Comparison of ENCODE assay signal across 8 cellular contexts in genomic region chr7:132394283-132395003, GRCh38.
DNase-seq lines count a peak whose midpoint lies in the region; ATAC-seq, FAIRE-seq and TF ChIP-seq lines count a peak whose summit lies in the region.

No MANE protein-coding gene starts in this region.

- CTCF ChIA-PET in K562 (lab: Yijun Ruan, JAX; ENCODE audit: low intra/inter-chr PET ratio) = interaction anchor here (1.4 kb wide), 1 partner anchor 186 kb away, joined by 6 read pairs; no protein-coding TSS in a partner anchor

- H2BK120ac ChIP-seq in mesenchymal stem cell (ENCODE audit: low read depth, low read length) = no peak overlapping the region

- BruUV-seq in K562 (replicated peaks; lab: Mats Ljungman, UMichigan) = no TSS peak

- TF ChIP-seq RAD21 in K562 (CRISPR knock-in tag; conservative IDR thresholded peaks at IDR 0.05 in 1 of 2, IDR thresholded peaks at IDR 0.05 in 1 of 2) = peak; percentile 60 to 61

- H2AK5ac ChIP-seq in mesenchymal stem cell (ENCODE audit: low read length, severe bottlenecking) = no peak overlapping the region

- no peaks in the 10 kb centered on the region for H3K9me3 ChIP-seq in K562 (replicated peaks; ENCODE audit: control insufficient read depth, insufficient read depth, low read depth, low read length)
- no peaks in the 10 kb centered on the region for H3K9me3 ChIP-seq in mesenchymal stem cell (ENCODE audit: control insufficient read depth, low read length)
- H3K9me3 ChIP-seq in kidney (ENCODE audit: control insufficient read depth in 1 of 2, low read length in 2 of 2) = no peaks in the 10 kb centered on the region
- H3K9me3 ChIP-seq in effector memory CD4-positive, alpha-beta T cell (ENCODE audit: control insufficient read depth, low read length) = no peaks in the 10 kb centered on the region

- H3K23ac ChIP-seq in mesenchymal stem cell (ENCODE audit: low read length in 2 of 2) = no peak overlapping the region

- H3K4me1 ChIP-seq in K562 (replicated peaks in 1 of 2; ENCODE audit: control insufficient read depth in 2 of 2, insufficient read depth in 2 of 2, low read length in 2 of 2) (no peaks in the 10 kb centered on the region), mesenchymal stem cell (ENCODE audit: control insufficient read depth, insufficient read depth, low read depth, low read length) (peaks cover 2% of the 10 kb centered on the region), kidney (ENCODE audit: control insufficient read depth in 1 of 2, insufficient read depth in 1 of 2, low read depth in 1 of 2, low read length in 2 of 2) (peaks cover 0 to 3% of the 10 kb centered on the region in 2 donors)
- H3K4me1 ChIP-seq in effector memory CD4-positive, alpha-beta T cell (ENCODE audit: control insufficient read depth, insufficient read depth, low read length, poor library complexity, severe bottlenecking) = peaks cover 3% of the 10 kb centered on the region

- H3K27me3 ChIP-seq in K562 (ENCODE audit: control insufficient read depth in 2 of 2, insufficient read depth in 2 of 2, low read length in 2 of 2) (peaks cover 3 to 22% of the 10 kb centered on the region in 2 experiments; a peak in 4 of 5 replicates), mesenchymal stem cell (ENCODE audit: control insufficient read depth in 1 of 2, insufficient read depth in 1 of 2, low read length in 2 of 2) (no peaks in the 10 kb centered on the region)
- H3K27me3 ChIP-seq in effector memory CD4-positive, alpha-beta T cell (replicated peaks; ENCODE audit: control insufficient read depth, insufficient read depth, low read length, poor library complexity, severe bottlenecking) = no peaks in the 10 kb centered on the region

- H3K79me2 ChIP-seq in K562 (ENCODE audit: control insufficient read depth, insufficient read depth, low read length) = no peaks in the 10 kb centered on the region

- H2BK12ac ChIP-seq in mesenchymal stem cell (ENCODE audit: low read length in 2 of 2) = no peak overlapping the region

- ATAC-seq in K562 (peak; percentile 68), GM18858 (IDR thresholded peaks at IDR 0.05; ENCODE audit: unreplicated experiment) (no peak)

- no peak overlapping the region for H3K4ac ChIP-seq in mesenchymal stem cell (ENCODE audit: low read depth in 1 of 2, low read length in 2 of 2)

- no peak overlapping the region for H2BK5ac ChIP-seq in mesenchymal stem cell (ENCODE audit: low read depth, low read length, poor library complexity, severe bottlenecking)

- no peak overlapping the region for H4K8ac ChIP-seq in mesenchymal stem cell (ENCODE audit: low read length)

- H3K79me1 ChIP-seq in mesenchymal stem cell (replicated peaks; ENCODE audit: low read length, poor library complexity, severe bottlenecking) = no peaks in the 10 kb centered on the region

- in situ Hi-C loops in K562 (cut with MboI) = no loop called here

- intact Hi-C loops in K562 (cut with micrococcal nuclease) (loop anchor here (5.0 kb wide), 1 partner anchor 188 kb away; no protein-coding TSS in a partner anchor), kidney (cut with DNase I) (no loop called here)

- no peak overlapping the region for H3K18ac ChIP-seq in mesenchymal stem cell (ENCODE audit: low read depth in 1 of 2, low read length in 2 of 2)

- POLR2A ChIA-PET in K562 (lab: Yijun Ruan, JAX) = interaction anchor here (0.7 kb wide), 1 partner anchor 60 kb away, joined by 3 read pairs; no protein-coding TSS in a partner anchor

- no peak overlapping the region for H2BK15ac ChIP-seq in mesenchymal stem cell (ENCODE audit: low read depth, poor library complexity, severe bottlenecking)

- H2AFZ ChIP-seq in K562 (ENCODE audit: low read depth, low read length) (no peak overlapping the region), mesenchymal stem cell (ENCODE audit: low read depth, low read length) (no peak overlapping the region)

- TF ChIP-seq CTCF in LNCaP clone FGC (IDR thresholded peaks at IDR 0.05; ENCODE audit: control insufficient read depth, extremely low read depth, insufficient read depth) (peak; percentile 71), K562 (IDR thresholded peaks at IDR 0.05 in 2 of 3, conservative IDR thresholded peaks at IDR 0.05 in 1 of 3; ENCODE audit: insufficient read depth in 2 of 3, low read depth in 1 of 3, low read length in 3 of 3) (peak; percentile 30 to 43 (median 41); a peak in 4 of 6 replicates), kidney (IDR thresholded peaks at IDR 0.05; ENCODE audit: borderline replicate concordance, extremely low read depth, insufficient read depth) (no peak)

- 0% methylated on average over 6 of the region's 6 CpGs for WGBS in K562 (ENCODE audit: insufficient coverage, low coverage, missing lambda C conversion rate)
- 89% methylated on average over 6 of the region's 6 CpGs for WGBS in mesenchymal stem cell

- peak; percentile 73 for FAIRE-seq in K562 (lab: Jason Lieb, UNC)
- no peak for FAIRE-seq in kidney (lab: Jason Lieb, UNC)

- H3K27ac ChIP-seq in K562 (ENCODE audit: extremely low read depth, low read depth, low read length) = no peak overlapping the region
- H3K27ac ChIP-seq in mesenchymal stem cell (ENCODE audit: low read length, poor library complexity, severe bottlenecking) = no peak overlapping the region
- no peak overlapping the region for H3K27ac ChIP-seq in kidney (ENCODE audit: low read depth in 2 of 2, low read length in 2 of 2)
- no peak overlapping the region for H3K27ac ChIP-seq in effector memory CD4-positive, alpha-beta T cell (ENCODE audit: insufficient read depth, low read length, poor library complexity, severe bottlenecking)

- H3K4me2 ChIP-seq in K562 (ENCODE audit: insufficient read depth, low read length) = no peak overlapping the region
- no peak overlapping the region for H3K4me2 ChIP-seq in mesenchymal stem cell (ENCODE audit: low read length, poor library complexity, severe bottlenecking)

- H3K4me3 ChIP-seq in LNCaP clone FGC (ENCODE audit: low read depth, low read length) = no peak overlapping the region
- H3K4me3 ChIP-seq in K562 = no peak overlapping the region
- H3K4me3 ChIP-seq in mesenchymal stem cell (ENCODE audit: insufficient read depth in 1 of 2, low read depth in 1 of 2, low read length in 2 of 2) = peak overlapping the region in 1 of 2 experiments; percentile 49
- no peak overlapping the region for H3K4me3 ChIP-seq in kidney (ENCODE audit: low read length in 2 of 2)
- H3K4me3 ChIP-seq in effector memory CD4-positive, alpha-beta T cell (ENCODE audit: insufficient read depth, low read depth, low read length, poor library complexity, severe bottlenecking) = no peak overlapping the region

- peaks cover 9% of the 10 kb centered on the region; the same call in 1 of the 2 replicates for H4K20me1 ChIP-seq in K562 (replicated peaks; ENCODE audit: control insufficient read depth, insufficient read depth, low read length)

- no peak overlapping the region; a peak in 1 of 4 replicates for H3K9ac ChIP-seq in K562 (ENCODE audit: insufficient read depth in 1 of 2, low read depth in 2 of 2, low read length in 2 of 2)
- peak overlapping the region; percentile 60 for H3K9ac ChIP-seq in mesenchymal stem cell (ENCODE audit: low read length)
- no peak overlapping the region for H3K9ac ChIP-seq in kidney (ENCODE audit: low read length in 2 of 2)

- TF ChIP-seq POLR2A in K562 (conservative IDR thresholded peaks at IDR 0.05) = no peak

- TF ChIP-seq EP300 in K562 (IDR thresholded peaks at IDR 0.05; ENCODE audit: low read length) = no peak

- H4K91ac ChIP-seq in mesenchymal stem cell (ENCODE audit: low read length) = no peak overlapping the region

- no peak overlapping the region for H3K14ac ChIP-seq in mesenchymal stem cell (ENCODE audit: low read length in 2 of 2)

- H3K36me3 ChIP-seq in K562 (ENCODE audit: control insufficient read depth, insufficient read depth, low read length) = no peaks in the 10 kb centered on the region
- no peaks in the 10 kb centered on the region for H3K36me3 ChIP-seq in mesenchymal stem cell (ENCODE audit: control insufficient read depth in 1 of 2, insufficient read depth in 2 of 2, low read depth in 1 of 2, low read length in 2 of 2)
- no peaks in the 10 kb centered on the region for H3K36me3 ChIP-seq in kidney (ENCODE audit: control insufficient read depth in 1 of 2, insufficient read depth in 2 of 2, low read length in 2 of 2)
- no peaks in the 10 kb centered on the region for H3K36me3 ChIP-seq in effector memory CD4-positive, alpha-beta T cell (ENCODE audit: control insufficient read depth, insufficient read depth, low read length)

- DNase-seq in ELR (ENCODE audit: low read depth) = peak; percentile 29
- DNase-seq in LNCaP clone FGC (ENCODE audit: low read depth) = peak; percentile 8
- DNase-seq in K562 (ENCODE audit: extremely low read depth in 1 of 4, low spot score in 3 of 4) = peak in 1 of 4 experiments; percentile 18
- no peak for DNase-seq in mesenchymal stem cell
- no peak for DNase-seq in germinal center (ENCODE audit: low spot score)
- DNase-seq in kidney = no peak
- no peak for DNase-seq in effector memory CD4-positive, alpha-beta T cell

- H3K9me1 ChIP-seq in K562 (ENCODE audit: control insufficient read depth, insufficient read depth, low read length) = no peaks in the 10 kb centered on the region

TF ChIP-seq in K562, 482 proteins besides CTCF, POLR2A, EP300 and RAD21 (continues in another document):
- TF ChIP-seq SLC30A9 (CRISPR knock-in tag; IDR thresholded peaks at IDR 0.05) (no peak), ELK3 (CRISPR knock-in tag; IDR thresholded peaks at IDR 0.05) (no peak), CREBBP (IDR thresholded peaks at IDR 0.05; ENCODE audit: low read depth, low read length) (no peak), MITF (IDR thresholded peaks at IDR 0.05) (no peak)

Comparison
In these comparisons a context has a peak if more than half of its experiments do, and no peak if none do; other contexts are left out.
1. DNase-seq: peak in ELR (single experiment) and LNCaP clone FGC (single experiment); none in mesenchymal stem cell (single experiment), germinal center (single experiment), kidney (single experiment) and effector memory CD4-positive, alpha-beta T cell (0 of 3).